In genomic region chr12:88360349-88360748, GRCh38 we compare ENCODE assay signal across 17 cellular contexts.
DNase-seq lines count a peak whose midpoint lies in the region; ATAC-seq, FAIRE-seq and TF ChIP-seq lines count a peak whose summit lies in the region.
"Had no signal": no experiment of that assay in that cellular context is flagged by ENCODE, and none has a peak within 500 bp of the region (broad histone marks: within the 10 kb centered on the region; RNA-seq: fewer than 3 reads in every experiment).

No MANE protein-coding gene starts in this region.

- H2BK120ac ChIP-seq in neuronal stem cell (ENCODE audit: low read depth, low read length) = no peak overlapping the region

- H3K4ac ChIP-seq in neuronal stem cell (ENCODE audit: low read length) = no peak overlapping the region

- H3K18ac ChIP-seq in neuronal stem cell (ENCODE audit: low read length) = no peak overlapping the region

- peak overlapping the region; percentile 78 for H2AFZ ChIP-seq in neuronal stem cell (ENCODE audit: low read length)

- H2AK5ac ChIP-seq in neuronal stem cell (ENCODE audit: low read depth, low read length) = no peak overlapping the region

- H3K23ac ChIP-seq in neuronal stem cell (ENCODE audit: low read depth, low read length, poor library complexity) = no peak overlapping the region

- ATAC-seq in A549 = no peak
- ATAC-seq: HCT116, Panc1 had no signal

- H3K14ac ChIP-seq in neuronal stem cell (ENCODE audit: low read length) = no peak overlapping the region

- H4K91ac ChIP-seq in neuronal stem cell (ENCODE audit: low read depth, low read length, poor library complexity) = no peak overlapping the region

- TF ChIP-seq EP300 in A549 (IDR thresholded peaks at IDR 0.05) = no peak

- CTCF ChIA-PET in A549 (lab: Yijun Ruan, JAX) = no interaction called here

- POLR2A ChIA-PET in A549 (lab: Yijun Ruan, JAX) = interaction anchor here (0.7 kb wide), 1 partner anchor 152 kb away, joined by 5 read pairs; no protein-coding TSS in a partner anchor

- H2BK12ac ChIP-seq in neuronal stem cell (ENCODE audit: low read length) = no peak overlapping the region

- no peak overlapping the region for H3K9ac ChIP-seq in neuronal stem cell (ENCODE audit: low read depth, low read length, poor library complexity)

- no peaks in the 10 kb centered on the region for H3K9me3 ChIP-seq in A549
- peaks cover 0 to 2% of the 10 kb centered on the region in 2 donors for H3K9me3 ChIP-seq in neuronal stem cell (replicated peaks in 1 of 2; ENCODE audit: control insufficient read depth in 2 of 2, insufficient read depth in 1 of 2, low read depth in 1 of 2, low read length in 2 of 2)

- no peaks in the 10 kb centered on the region for H3K27me3 ChIP-seq in neuronal stem cell (ENCODE audit: control insufficient read depth in 3 of 3, insufficient read depth in 3 of 3, low read depth in 1 of 3, low read length in 3 of 3)

- 54% methylated on average over 1 of the region's 1 CpG for WGBS in A549 (ENCODE audit: missing lambda C conversion rate)
- WGBS in neuronal stem cell (ENCODE audit: extremely low coverage in 2 of 2, insufficient read length in 2 of 2, insufficient replicate concordance in 1 of 2), 2 donors = no CpG with 5 or more reads among the region's 1 CpG

- TF ChIP-seq RAD21 in A549 (conservative IDR thresholded peaks at IDR 0.05 in 1 of 2, IDR thresholded peaks at IDR 0.05 in 1 of 2) = no peak

- no peak overlapping the region for H3K27ac ChIP-seq in A549
- no peak overlapping the region for H3K27ac ChIP-seq in neuronal stem cell (replicated peaks; ENCODE audit: low read length)

- H3K79me1 ChIP-seq in neuronal stem cell (ENCODE audit: low read depth, low read length) = peaks cover 3% of the 10 kb centered on the region

- no peak overlapping the region for H4K8ac ChIP-seq in neuronal stem cell (ENCODE audit: low read depth, low read length)

- H3K4me2 ChIP-seq in A549 (no peak overlapping the region), neuronal stem cell (ENCODE audit: insufficient read depth, low read length, poor library complexity, severe bottlenecking) (no peak overlapping the region)

- H3K36me3 ChIP-seq in neuronal stem cell (replicated peaks in 1 of 2; ENCODE audit: control insufficient read depth in 2 of 2, insufficient read depth in 2 of 2, low read length in 2 of 2) = no peaks in the 10 kb centered on the region

- TF ChIP-seq CTCF in A549 (IDR thresholded peaks at IDR 0.05) = no peak

- H3K4me1 ChIP-seq in A549 = peaks cover 25% of the 10 kb centered on the region
- H3K4me1 ChIP-seq in neuronal stem cell (ENCODE audit: control insufficient read depth in 2 of 2, insufficient read depth in 1 of 2, low read depth in 1 of 2, low read length in 2 of 2) = peaks cover 0 to 7% of the 10 kb centered on the region in 2 donors

- H3K4me3 ChIP-seq in A549 (no peak overlapping the region), neuronal stem cell (ENCODE audit: low read length in 2 of 2) (no peak overlapping the region)

- H2BK5ac ChIP-seq in neuronal stem cell (ENCODE audit: low read length) = no peak overlapping the region

- no peak for FAIRE-seq in A549 (lab: Jason Lieb, UNC)
- FAIRE-seq: GM12891, H1 had no signal

- no peak overlapping the region for H2BK15ac ChIP-seq in neuronal stem cell (ENCODE audit: low read length)

- DNase-seq in A549 (ENCODE audit: low read depth in 1 of 2, low spot score in 1 of 2) = no peak
- peak; percentile 6 for DNase-seq in NCI-H2029 treated with DMSO at 0.1 percent for 48 hours (lab: John Stamatoyannopoulos, UW)
- peak; percentile 28 for DNase-seq in glomerular visceral epithelial cell (ENCODE audit: extremely low spot score)
- DNase-seq in neuronal stem cell (ENCODE audit: low spot score) = no peak
- DNase-seq in NCI-H1930 (lab: John Stamatoyannopoulos, UW) = no peak
- DNase-seq in NCI-H2081 (lab: John Stamatoyannopoulos, UW) = no peak
- DNase-seq in UCSD-AML1 (lab: John Stamatoyannopoulos, UW; ENCODE audit: unreplicated experiment) = no peak
- DNase-seq: CD4-positive, CD25-positive, alpha-beta regulatory T cell; DMS79 treated with DMSO at 0.1 percent for 48 hours; Kasumi-1; NCI-H1694; NK-92 treated with Interleukin-12 subunit alpha and Interleukin-12 subunit beta, amount 100 ng/mL, for 24 hours; T-helper 1 cell had no signal

- no peak for TF ChIP-seq POLR2A in A549 (IDR thresholded peaks at IDR 0.05; ENCODE audit: low read length)

TF ChIP-seq in A549, 52 proteins besides CTCF, POLR2A, EP300 and RAD21:
- TF ChIP-seq NFE2L2 (conservative IDR thresholded peaks at IDR 0.05; ENCODE audit: low read length) (no peak), USF2 (IDR thresholded peaks at IDR 0.05) (peak; percentile 17; the same call in 1 of the 2 replicates)

Comparison
In these comparisons a context has a peak if more than half of its experiments do, and no peak if none do; other contexts are left out.
1. DNase-seq: peak in NCI-H2029 treated with DMSO at 0.1 percent for 48 hours (single experiment) and glomerular visceral epithelial cell (single experiment); none in A549 (0 of 2), neuronal stem cell (single experiment), NCI-H1930 (0 of 2), NCI-H2081 (0 of 2) and UCSD-AML1 (single experiment).